8 cellular contexts compared by ENCODE assay signal in the genomic region with DNA sequence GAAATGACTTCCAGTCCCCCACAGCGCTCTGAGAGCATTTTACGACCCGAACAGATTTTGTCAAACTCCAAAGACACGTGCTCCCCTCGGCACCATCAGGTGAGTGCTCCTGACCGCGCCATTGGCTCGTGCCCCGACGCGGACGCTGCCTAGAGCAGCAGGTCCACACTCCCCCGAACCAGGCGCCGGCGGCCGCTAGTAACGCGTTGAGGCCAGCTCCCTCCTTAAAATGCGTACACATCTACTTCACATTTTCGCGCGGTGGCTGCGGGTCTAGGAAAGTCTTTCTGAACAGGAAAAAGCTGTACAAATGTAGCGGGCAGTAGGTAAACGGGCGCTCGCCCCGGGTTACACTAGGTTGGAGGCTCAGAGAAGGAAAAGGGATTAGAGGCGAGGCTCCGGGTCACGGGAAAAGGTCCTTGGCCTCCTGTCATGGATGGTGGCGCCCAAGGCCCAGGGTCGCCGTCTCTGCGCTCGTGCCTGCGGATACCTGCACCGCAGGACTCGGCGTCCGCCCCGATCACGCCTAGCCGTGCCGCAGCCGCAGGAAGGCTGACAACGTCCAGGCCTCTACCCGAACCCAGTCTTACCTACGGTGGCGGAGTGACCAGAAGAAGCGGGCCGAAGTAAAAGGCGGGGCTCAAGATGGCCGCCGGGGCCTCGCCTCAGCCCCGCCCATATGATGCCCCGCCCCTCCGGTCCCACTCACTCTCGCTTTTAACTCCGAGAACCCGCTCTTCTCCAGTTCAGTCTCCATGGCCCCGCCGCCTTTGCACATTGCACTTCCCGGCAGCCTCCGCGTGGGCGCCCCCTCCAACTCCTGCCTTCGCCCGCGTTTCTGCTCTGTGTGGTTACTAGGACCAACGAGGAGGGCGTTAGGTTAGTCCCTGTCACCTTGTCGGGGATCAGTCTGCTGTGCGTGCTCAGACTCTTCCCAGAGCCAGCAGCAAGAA. TPM values are rescaled to one million over a fixed set of nuclear protein-coding genes. Genes with fewer than 3 reads are reported as not detected.
DNase-seq lines count a peak whose midpoint lies in the region; ATAC-seq and TF ChIP-seq lines count a peak whose summit lies in the region.

Gene ESD, minus strand, starts transcription at position 647 of the 953 bp plus-strand sequence. CDS start 5,748 bp downstream, outside the sequence.

- peak within 1 kb of the TSS; percentile 93 for H3K4me3 Mint-ChIP-seq in activated T-helper 1 cell treated with anti-CD3 and anti-CD28 coated beads, Interleukin-12 subunit alpha, Interleukin-12 subunit beta, Interleukin-2, Interleukin-4 antibody, amounts not matched to agents 30 ng/mL and 10 ng/mL and 1 ng/mL, durations not matched to agents 14 hours and 24 hours and 36 hours
- peak within 1 kb of the TSS; percentile 91 to 99 (median 98) for H3K4me3 Mint-ChIP-seq in naive thymus-derived CD8-positive, alpha-beta T cell

- H3K9ac ChIP-seq in KMS-11 (peak within 1 kb of the TSS; percentile 88), fibroblast of lung (ENCODE audit: insufficient read depth, low read length) (peak within 1 kb of the TSS; percentile 90)

- no peaks in the 10 kb centered on the region for H3K4me1 ChIP-seq in KMS-11 (ENCODE audit: low read depth, poor library complexity, severe bottlenecking)
- no peaks in the 10 kb centered on the region for H3K4me1 ChIP-seq in fibroblast of lung (ENCODE audit: control insufficient read depth, extremely low read depth, insufficient read depth, low read length)

- no peaks in the 10 kb centered on the region for H3K36me3 ChIP-seq in KMS-11 (ENCODE audit: insufficient read depth)
- no peaks in the 10 kb centered on the region for H3K36me3 ChIP-seq in fibroblast of lung (ENCODE audit: control insufficient read depth, insufficient read depth, low read length)

- POLR2A ChIA-PET in naive thymus-derived CD8-positive, alpha-beta T cell (lab: Charles Lee): interaction anchor here (0.9 to 1.2 kb wide), 2 partner anchors 244 to 1735 kb away, joined by 3 read pairs; partner anchors contain the start of genes LRCH1 and RCBTB2

- DNase-seq in DMS79 (lab: John Stamatoyannopoulos, UW) (peak; percentile 83), RKO (ENCODE audit: low spot score) (peak; percentile 93), fibroblast of lung (ENCODE audit: low read depth in 2 of 2) (peak; percentile 89 to 91)
- DNase-seq in activated T-helper 1 cell treated with anti-CD3 and anti-CD28 coated beads, Interleukin-12 subunit alpha, Interleukin-12 subunit beta, Interleukin-2, Interleukin-4 antibody, amounts not matched to agents 30 ng/mL and 10 ng/mL and 1 ng/mL, durations not matched to agents 14 hours and 24 hours and 36 hours (ENCODE audit: low spot score): peak; percentile 83
- DNase-seq in naive thymus-derived CD8-positive, alpha-beta T cell: peak; percentile 83 to 94 (median 88)
- DNase-seq in stimulated activated naive CD4-positive, alpha-beta T cell (lab: John Stamatoyannopoulos, UW): peak; percentile 80 to 91 (median 86)

- no peaks in the 10 kb centered on the region for H3K27me3 ChIP-seq in KMS-11 (ENCODE audit: insufficient read depth, low read depth)
- H3K27me3 ChIP-seq in fibroblast of lung (ENCODE audit: control insufficient read depth, insufficient read depth, low read length): no peaks in the 10 kb centered on the region

- H3K27me3 Mint-ChIP-seq in activated T-helper 1 cell treated with anti-CD3 and anti-CD28 coated beads, Interleukin-12 subunit alpha, Interleukin-12 subunit beta, Interleukin-2, Interleukin-4 antibody, amounts not matched to agents 30 ng/mL and 10 ng/mL and 1 ng/mL, durations not matched to agents 14 hours and 24 hours and 36 hours (ENCODE audit: insufficient read depth): peaks cover 7% of the 10 kb centered on the region
- H3K27me3 Mint-ChIP-seq in naive thymus-derived CD8-positive, alpha-beta T cell: no peaks in the 10 kb centered on the region

- H2AFZ ChIP-seq in KMS-11 (ENCODE audit: low read depth) (peak within 1 kb of the TSS; percentile 88), fibroblast of lung (ENCODE audit: low read length) (peak within 1 kb of the TSS; percentile 98)

- H3K27ac ChIP-seq in KMS-11 (peak within 1 kb of the TSS; percentile 68), fibroblast of lung (ENCODE audit: insufficient read depth, low read length) (peak within 1 kb of the TSS; percentile 88)

- intact Hi-C loops in activated T-helper 1 cell treated with anti-CD3 and anti-CD28 coated beads, Interleukin-12 subunit alpha, Interleukin-12 subunit beta, Interleukin-2, Interleukin-4 antibody, amounts not matched to agents 30 ng/mL and 10 ng/mL and 1 ng/mL, durations not matched to agents 14 hours and 24 hours and 36 hours (cut with micrococcal nuclease): loop anchor here (1.0 to 10.0 kb wide), 8 partner anchors 44 to 1242 kb away; partner anchors contain the start of gene ZC3H13

- peak; percentile 94 for ATAC-seq in GM21737 (IDR thresholded peaks at IDR 0.05; ENCODE audit: unreplicated experiment)
- ATAC-seq in naive thymus-derived CD8-positive, alpha-beta T cell: peak; percentile 92 to 93

- H3K9me3 ChIP-seq in fibroblast of lung (ENCODE audit: control insufficient read depth, insufficient read depth, low read depth, low read length): no peaks in the 10 kb centered on the region

- peaks cover 7% of the 10 kb centered on the region for H3K36me3 Mint-ChIP-seq in activated T-helper 1 cell treated with anti-CD3 and anti-CD28 coated beads, Interleukin-12 subunit alpha, Interleukin-12 subunit beta, Interleukin-2, Interleukin-4 antibody, amounts not matched to agents 30 ng/mL and 10 ng/mL and 1 ng/mL, durations not matched to agents 14 hours and 24 hours and 36 hours (ENCODE audit: low read depth)
- H3K36me3 Mint-ChIP-seq in naive thymus-derived CD8-positive, alpha-beta T cell: peaks cover 0 to 7% (median 0%) of the 10 kb centered on the region in 3 donors

- H3K4me3 ChIP-seq in KMS-11 (IDR thresholded peaks at IDR 0.05; ENCODE audit: insufficient read depth, low read depth, low read length) (no peak within 1 kb of the TSS), fibroblast of lung (replicated peaks in 1 of 4; ENCODE audit: control extremely low read depth in 1 of 4, insufficient read depth in 1 of 4, low read depth in 3 of 4, low read length in 4 of 4) (peak within 1 kb of the TSS; percentile 62 to 95 (median 87))

- TF ChIP-seq CTCF in KMS-11 (conservative IDR thresholded peaks at IDR 0.05; ENCODE audit: low read depth, low read length): no peak
- no peak for TF ChIP-seq CTCF in fibroblast of lung (conservative IDR thresholded peaks at IDR 0.05 in 1 of 2, IDR thresholded peaks at IDR 0.05 in 1 of 2; ENCODE audit: low read depth in 1 of 2, low read length in 2 of 2)

- no peaks in the 10 kb centered on the region for H3K9me3 Mint-ChIP-seq in activated T-helper 1 cell treated with anti-CD3 and anti-CD28 coated beads, Interleukin-12 subunit alpha, Interleukin-12 subunit beta, Interleukin-2, Interleukin-4 antibody, amounts not matched to agents 30 ng/mL and 10 ng/mL and 1 ng/mL, durations not matched to agents 14 hours and 24 hours and 36 hours
- H3K9me3 Mint-ChIP-seq in naive thymus-derived CD8-positive, alpha-beta T cell: no peaks in the 10 kb centered on the region

- H3K4me2 ChIP-seq in KMS-11 (peak within 1 kb of the TSS; percentile 29), fibroblast of lung (ENCODE audit: extremely low read depth, insufficient read depth, low read length) (peak within 1 kb of the TSS; percentile 83)

- peak within 1 kb of the TSS; percentile 95 for H3K27ac Mint-ChIP-seq in activated T-helper 1 cell treated with anti-CD3 and anti-CD28 coated beads, Interleukin-12 subunit alpha, Interleukin-12 subunit beta, Interleukin-2, Interleukin-4 antibody, amounts not matched to agents 30 ng/mL and 10 ng/mL and 1 ng/mL, durations not matched to agents 14 hours and 24 hours and 36 hours
- peak within 1 kb of the TSS; percentile 97 to 99 (median 98) for H3K27ac Mint-ChIP-seq in naive thymus-derived CD8-positive, alpha-beta T cell

- H3K4me1 Mint-ChIP-seq in activated T-helper 1 cell treated with anti-CD3 and anti-CD28 coated beads, Interleukin-12 subunit alpha, Interleukin-12 subunit beta, Interleukin-2, Interleukin-4 antibody, amounts not matched to agents 30 ng/mL and 10 ng/mL and 1 ng/mL, durations not matched to agents 14 hours and 24 hours and 36 hours (ENCODE audit: low read depth): peaks cover 36% of the 10 kb centered on the region
- H3K4me1 Mint-ChIP-seq in naive thymus-derived CD8-positive, alpha-beta T cell: peaks cover 14 to 55% (median 41%) of the 10 kb centered on the region in 4 donors

- no peaks in the 10 kb centered on the region for H4K20me1 ChIP-seq in KMS-11 (ENCODE audit: insufficient read depth)
- no peaks in the 10 kb centered on the region for H4K20me1 ChIP-seq in fibroblast of lung (ENCODE audit: control insufficient read depth, extremely low read depth, insufficient read depth, low read length)

- H3K79me2 ChIP-seq in KMS-11 (ENCODE audit: insufficient read depth, low read depth) (peaks cover 4% of the 10 kb centered on the region; the same call in 1 of the 2 replicates), fibroblast of lung (ENCODE audit: control insufficient read depth, insufficient read depth, low read length) (peaks cover 34% of the 10 kb centered on the region)

RNA-seq across cellular contexts. Expression of gene ESD, which starts in this region (rescaled TPM):
- 96.8 and 102 TPM in 2 replicates for total RNA-seq in activated T-helper 1 cell treated with anti-CD3 and anti-CD28 coated beads, Interleukin-12 subunit alpha, Interleukin-12 subunit beta, Interleukin-2, Interleukin-4 antibody, amounts not matched to agents 30 ng/mL and 10 ng/mL and 1 ng/mL, durations not matched to agents 14 hours and 24 hours and 36 hours
- total RNA-seq in fibroblast of lung: 97.8 and 118 TPM in 2 replicates
- 175 and 193 TPM in 2 replicates for polyA plus RNA-seq in fibroblast of lung
- 167 and 170 TPM in 2 replicates for polyA plus RNA-seq in fibroblast of lung (2012)
- polyA minus RNA-seq in fibroblast of lung (ENCODE audit: low replicate concordance): 22.7 and 22.8 TPM in 2 replicates
- 10 to 100 TPM; 61.2 to 64.1 TPM for total RNA-seq in naive thymus-derived CD8-positive, alpha-beta T cell
- polyA plus RNA-seq in naive thymus-derived CD8-positive, alpha-beta T cell: 100 to 1,000 TPM; 143 to 171 (median 149) TPM
